In genomic region chr1:228087771-228088251, GRCh38 we compare ENCODE assay signal across 8 cellular contexts. TPM values are rescaled to one million over a fixed set of nuclear protein-coding genes. Genes with fewer than 3 reads are reported as not detected.
DNase-seq lines count a peak whose midpoint lies in the region; ATAC-seq and TF ChIP-seq lines count a peak whose summit lies in the region.

No MANE protein-coding gene starts in this region.

- H3K27ac ChIP-seq in SJSA1: peak overlapping the region; percentile 42
- H3K27ac ChIP-seq in duodenal mucosa (ENCODE audit: low read depth, low read length): no peak overlapping the region

- H3K4me3 Mint-ChIP-seq in nephron: peak overlapping the region in 2 of 3 experiments; percentile 2 to 51

- peaks cover 44% of the 10 kb centered on the region for H3K36me3 Mint-ChIP-seq in nephron (ENCODE audit: low read depth)

- H3K27me3 ChIP-seq in SJSA1 (replicated peaks) (no peaks in the 10 kb centered on the region), duodenal mucosa (ENCODE audit: control insufficient read depth in 1 of 2, insufficient read depth in 2 of 2, low read length in 2 of 2) (no peaks in the 10 kb centered on the region)

- H3K9me3 ChIP-seq in SJSA1 (replicated peaks): no peaks in the 10 kb centered on the region
- no peaks in the 10 kb centered on the region for H3K9me3 ChIP-seq in duodenal mucosa (ENCODE audit: control insufficient read depth in 1 of 2, low read length in 2 of 2)

- H3K36me3 ChIP-seq in SJSA1 (peaks cover 82% of the 10 kb centered on the region), duodenal mucosa (ENCODE audit: control insufficient read depth in 1 of 2, insufficient read depth in 2 of 2, low read length in 2 of 2) (peaks cover 9 to 36% of the 10 kb centered on the region in 2 donors)

- H3K9ac ChIP-seq in duodenal mucosa (ENCODE audit: low read depth in 1 of 2, low read length in 2 of 2): peak overlapping the region in 1 of 2 donors; percentile 12

- DNase-seq in EH (ENCODE audit: low read depth) (peak; percentile 89), SJSA1 (ENCODE audit: low read depth in 1 of 2, low spot score in 2 of 2) (peak; percentile 91 to 92), NCI-H524 (lab: John Stamatoyannopoulos, UW) (no peak), DMS 273 (lab: John Stamatoyannopoulos, UW; ENCODE audit: unreplicated experiment) (no peak)

- H3K27ac Mint-ChIP-seq in nephron: peak overlapping the region; percentile 45 to 72 (median 55)

- no peak for ATAC-seq in GM21528 (IDR thresholded peaks at IDR 0.05; ENCODE audit: low FRiP score, unreplicated experiment)
- no peak for ATAC-seq in GM21825 (IDR thresholded peaks at IDR 0.05; ENCODE audit: unreplicated experiment)

- no peak for TF ChIP-seq CTCF in nephron (IDR thresholded peaks at IDR 0.05; ENCODE audit: unreplicated experiment in 3 of 3)

- peaks cover 63% of the 10 kb centered on the region for H3K4me1 ChIP-seq in SJSA1 (replicated peaks)
- H3K4me1 ChIP-seq in duodenal mucosa (ENCODE audit: control insufficient read depth in 1 of 2, insufficient read depth in 2 of 2, low read length in 2 of 2): peaks cover 87 to 91% of the 10 kb centered on the region in 2 donors

- H3K4me3 ChIP-seq in SJSA1: no peak overlapping the region
- peak overlapping the region; percentile 38 to 47 for H3K4me3 ChIP-seq in duodenal mucosa (ENCODE audit: low read depth in 1 of 2, low read length in 2 of 2)

- peaks cover 3% of the 10 kb centered on the region for H3K9me3 Mint-ChIP-seq in nephron

- H3K27me3 Mint-ChIP-seq in nephron (ENCODE audit: low read depth): no peaks in the 10 kb centered on the region

- peaks cover 64% of the 10 kb centered on the region for H3K4me1 Mint-ChIP-seq in nephron

RNA-seq across cellular contexts. Expression of gene ARF1, which starts 5.3 kb away (rescaled TPM):
- 161 and 212 TPM in 2 replicates for total RNA-seq in SJSA1 (2014; rRNA removed; shearing (Covaris generic))

RNA-seq across cellular contexts. Expression of gene C1orf35, which starts 15.3 kb away (rescaled TPM):
- total RNA-seq in SJSA1 (2014; rRNA removed; shearing (Covaris generic)): 18.7 and 49.2 TPM in 2 replicates

RNA-seq across cellular contexts. Expression of gene MRPL55, which starts 21.3 kb away (rescaled TPM):
- total RNA-seq in SJSA1 (2014; rRNA removed; shearing (Covaris generic)): 93.4 and 101 TPM in 2 replicates

RNA-seq across cellular contexts. Expression of gene GUK1, which starts 52.3 kb away (rescaled TPM):
- 307 and 334 TPM in 2 replicates for total RNA-seq in SJSA1 (2014; rRNA removed; shearing (Covaris generic))

Comparison
In these comparisons a context has a peak if more than half of its experiments do, and no peak if none do; other contexts are left out.
1. DNase-seq: peak in EH (single experiment) and SJSA1 (2 of 2); none in NCI-H524 (0 of 2) and DMS 273 (single experiment).